18 cellular contexts compared by ENCODE assay signal in the genomic region with DNA sequence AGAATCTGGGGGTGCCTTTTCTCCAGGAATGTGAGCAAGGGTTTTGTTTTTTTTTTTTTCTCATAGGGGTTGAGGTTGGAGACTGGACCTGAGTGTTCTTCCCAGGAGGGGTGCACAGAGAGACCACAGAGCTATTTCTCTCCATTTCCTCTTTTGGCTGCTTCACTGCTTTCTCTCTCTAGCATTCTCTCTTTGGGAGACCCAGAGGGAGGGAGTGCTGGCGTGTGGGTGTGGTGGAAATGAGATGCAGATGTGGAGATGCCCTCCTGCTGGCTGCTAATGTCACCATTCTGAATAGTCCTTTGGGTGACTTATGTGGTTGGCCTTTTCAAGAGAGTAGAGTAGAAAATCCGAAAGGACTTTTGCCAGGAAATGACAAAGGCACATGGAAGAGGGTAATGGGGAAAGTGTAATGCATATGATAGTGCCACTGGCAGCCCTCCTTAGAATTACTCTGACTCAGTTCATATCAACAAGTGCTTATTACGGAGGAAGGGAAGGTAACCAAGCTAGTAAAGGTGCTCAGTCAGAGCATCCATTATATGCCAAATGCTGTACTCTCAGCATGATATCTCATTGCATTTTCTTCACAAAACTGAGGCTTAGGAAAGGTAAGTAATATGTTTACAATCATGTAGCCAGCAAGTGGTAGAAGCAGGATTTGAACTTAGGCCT. TPM values are rescaled to one million over a fixed set of nuclear protein-coding genes. Genes with fewer than 3 reads are reported as not detected.
DNase-seq lines count a peak whose midpoint lies in the region; ATAC-seq and TF ChIP-seq lines count a peak whose summit lies in the region.
"Had no signal": no experiment of that assay in that cellular context is flagged by ENCODE, and none has a peak within 500 bp of the region (broad histone marks: within the 10 kb centered on the region; RNA-seq: fewer than 3 reads in every experiment).

No MANE protein-coding gene starts in this region.

- no peak overlapping the region for H3K27ac Mint-ChIP-seq in WTC11
- no peak overlapping the region for H3K27ac Mint-ChIP-seq in nephron
- H3K27ac Mint-ChIP-seq: activated naive CD4-positive, alpha-beta T cell treated with anti-CD3 and anti-CD28 coated beads, Interleukin-2, amount 10 ng/mL, durations not matched to agents 7 days and 5 days had no signal

- H3K4me3 Mint-ChIP-seq in WTC11, result peak overlapping the region; percentile 77
- H3K4me3 Mint-ChIP-seq in nephron, result peak overlapping the region; percentile 72 to 83 (median 79)
- H3K4me3 Mint-ChIP-seq: activated naive CD4-positive, alpha-beta T cell treated with anti-CD3 and anti-CD28 coated beads, Interleukin-2, amount 10 ng/mL, durations not matched to agents 7 days and 5 days had no signal

- H3K9me3 ChIP-seq in HEK293 (ENCODE audit: control insufficient read depth, insufficient read depth, low read depth, low read length), result no peaks in the 10 kb centered on the region
- H3K9me3 ChIP-seq: right atrium auricular region, thyroid gland had no signal

- no peak overlapping the region for H3K4me3 ChIP-seq in HEK293 (ENCODE audit: low read depth, low read length)
- H3K4me3 ChIP-seq: hepatocyte, right atrium auricular region, thyroid gland had no signal

- in situ Hi-C loops in ACHN (cut with HindIII; ENCODE audit: low pct_ligation_motif_present, low pct_unique_long_range_greater_than_20kb, low sequenced_read_pairs), result no loop called here
- in situ Hi-C loops in GM13976 (cut with MboI; ENCODE audit: low sequenced_read_pairs, unreplicated experiment), result no loop called here

- TF ChIP-seq CTCF in HEK293 (tag by site-specific recombination; IDR thresholded peaks at IDR 0.05), result no peak
- TF ChIP-seq CTCF in WTC11 (IDR thresholded peaks at IDR 0.05), result no peak
- TF ChIP-seq CTCF in nephron (IDR thresholded peaks at IDR 0.05; ENCODE audit: unreplicated experiment in 3 of 3), result no peak
- no peak for TF ChIP-seq CTCF in GM13976 (IDR thresholded peaks at IDR 0.05; ENCODE audit: borderline replicate concordance, control extremely low read depth, extremely low read depth, insufficient read depth, missing control alignments)

- H3K36me3 Mint-ChIP-seq in WTC11, result no peaks in the 10 kb centered on the region
- H3K36me3 Mint-ChIP-seq in nephron (ENCODE audit: low read depth), result no peaks in the 10 kb centered on the region

- H3K27me3 Mint-ChIP-seq in WTC11 (ENCODE audit: low read depth) (peaks cover 34% of the 10 kb centered on the region), nephron (ENCODE audit: low read depth) (peaks cover 60% of the 10 kb centered on the region)

- DNase-seq in EH (ENCODE audit: low read depth) (peak; percentile 1), WTC11 (ENCODE audit: low spot score) (no peak), ACHN (no peak), GM13976 (ENCODE audit: low spot score) (no peak)
- DNase-seq: activated CD4-positive, alpha-beta T cell treated with anti-CD3 and anti-CD28 coated beads, Interleukin-2, amount 50 U/mL, for 1 hour; activated naive CD4-positive, alpha-beta T cell treated with anti-CD3 and anti-CD28 coated beads, Interleukin-2, amount 10 ng/mL, durations not matched to agents 7 days and 5 days; KG1; kidney glomerular epithelial cell; NCI-H1105; SW 1271; thyroid gland had no signal

- H3K4me1 ChIP-seq in HEK293 (ENCODE audit: control insufficient read depth, insufficient read depth, low read length), result peaks cover 11% of the 10 kb centered on the region
- H3K4me1 ChIP-seq: right atrium auricular region, thyroid gland had no signal

- peaks cover 41% of the 10 kb centered on the region for H3K4me1 Mint-ChIP-seq in WTC11
- H3K4me1 Mint-ChIP-seq in nephron, result peaks cover 23% of the 10 kb centered on the region

- no peaks in the 10 kb centered on the region for H3K36me3 ChIP-seq in HEK293 (ENCODE audit: control insufficient read depth in 2 of 2, insufficient read depth in 1 of 2, low read length in 2 of 2)
- H3K36me3 ChIP-seq: right atrium auricular region, thyroid gland had no signal

- CTCF ChIA-PET in HEK293 (lab: Yijun Ruan, JAX), result interaction anchor here (1.5 kb wide), 1 partner anchor 61 kb away, joined by 5 read pairs; no protein-coding TSS in a partner anchor
- CTCF ChIA-PET in WTC11 (lab: Charles Lee), result interaction anchor here (1.3 kb wide), 1 partner anchor 11 kb away, joined by 6 read pairs; no protein-coding TSS in a partner anchor

- H3K27ac ChIP-seq in HEK293 (ENCODE audit: extremely low read depth, low read depth, low read length), result no peak overlapping the region
- H3K27ac ChIP-seq: hepatocyte, right atrium auricular region, RWPE1, thyroid gland had no signal

- ATAC-seq in WTC11 (no peak), HG03045 (IDR thresholded peaks at IDR 0.05; ENCODE audit: unreplicated experiment) (no peak), HG03565 (IDR thresholded peaks at IDR 0.05; ENCODE audit: unreplicated experiment) (no peak)

- POLR2A ChIA-PET in HEK293 (lab: Yijun Ruan, JAX) (no interaction called here), WTC11 (lab: Charles Lee) (interaction anchor here (0.7 kb wide), 1 partner anchor 159 kb away, joined by 4 read pairs; no protein-coding TSS in a partner anchor)

- H3K9me3 Mint-ChIP-seq in WTC11 (no peaks in the 10 kb centered on the region), nephron (no peaks in the 10 kb centered on the region)
- H3K9me3 Mint-ChIP-seq: activated naive CD4-positive, alpha-beta T cell treated with anti-CD3 and anti-CD28 coated beads, Interleukin-2, amount 10 ng/mL, durations not matched to agents 7 days and 5 days had no signal

TF ChIP-seq in HEK293, 187 proteins besides CTCF, POLR2A, EP300 and RAD21 (continues in another document):
- TF ChIP-seq ZNF561 (tag by site-specific recombination; IDR thresholded peaks at IDR 0.05; ENCODE audit: borderline replicate concordance), result no peak
- TF ChIP-seq ZIC2 (tag by site-specific recombination; IDR thresholded peaks at IDR 0.05), result peak; percentile 47
- TF ChIP-seq SETDB1 (IDR thresholded peaks at IDR 0.05; ENCODE audit: insufficient read length, low read length), result no peak
- TF ChIP-seq ZNF792 (tag by site-specific recombination; IDR thresholded peaks at IDR 0.05), result no peak
- TF ChIP-seq ZNF626 (tag by site-specific recombination; IDR thresholded peaks at IDR 0.05), result no peak
- 0 out of 2 replicates have a peak, but pooled peaks have one; percentile 18 for TF ChIP-seq ZNF423 (tag by site-specific recombination; IDR thresholded peaks at IDR 0.05)
- no peak for TF ChIP-seq ZNF146 (tag by site-specific recombination; IDR thresholded peaks at IDR 0.05)
- TF ChIP-seq ZNF341 (tag by site-specific recombination; IDR thresholded peaks at IDR 0.05; ENCODE audit: low read depth), result no peak
- TF ChIP-seq GLIS1 (tag by site-specific recombination; IDR thresholded peaks at IDR 0.05), result peak; percentile 53; the same call in 1 of the 2 replicates
- no peak for TF ChIP-seq ZFP3 (tag by site-specific recombination; IDR thresholded peaks at IDR 0.05; ENCODE audit: low read depth)

TF ChIP-seq in WTC11, 78 proteins besides CTCF, POLR2A, EP300 and RAD21 (continues in another document):
- TF ChIP-seq, protein P1, sequence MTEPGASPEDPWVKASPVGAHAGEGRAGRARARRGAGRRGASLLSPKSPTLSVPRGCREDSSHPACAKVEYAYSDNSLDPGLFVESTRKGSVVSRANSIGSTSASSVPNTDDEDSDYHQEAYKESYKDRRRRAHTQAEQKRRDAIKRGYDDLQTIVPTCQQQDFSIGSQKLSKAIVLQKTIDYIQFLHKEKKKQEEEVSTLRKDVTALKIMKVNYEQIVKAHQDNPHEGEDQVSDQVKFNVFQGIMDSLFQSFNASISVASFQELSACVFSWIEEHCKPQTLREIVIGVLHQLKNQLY (CRISPR knock-in tag; IDR thresholded peaks at IDR 0.05), result no peak
- TF ChIP-seq RELA (CRISPR knock-in tag; IDR thresholded peaks at IDR 0.05; ENCODE audit: borderline replicate concordance), result no peak
- TF ChIP-seq, protein P2, sequence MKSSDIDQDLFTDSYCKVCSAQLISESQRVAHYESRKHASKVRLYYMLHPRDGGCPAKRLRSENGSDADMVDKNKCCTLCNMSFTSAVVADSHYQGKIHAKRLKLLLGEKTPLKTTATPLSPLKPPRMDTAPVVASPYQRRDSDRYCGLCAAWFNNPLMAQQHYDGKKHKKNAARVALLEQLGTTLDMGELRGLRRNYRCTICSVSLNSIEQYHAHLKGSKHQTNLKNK (CRISPR knock-in tag; IDR thresholded peaks at IDR 0.05), result no peak
- TF ChIP-seq, protein P3, sequence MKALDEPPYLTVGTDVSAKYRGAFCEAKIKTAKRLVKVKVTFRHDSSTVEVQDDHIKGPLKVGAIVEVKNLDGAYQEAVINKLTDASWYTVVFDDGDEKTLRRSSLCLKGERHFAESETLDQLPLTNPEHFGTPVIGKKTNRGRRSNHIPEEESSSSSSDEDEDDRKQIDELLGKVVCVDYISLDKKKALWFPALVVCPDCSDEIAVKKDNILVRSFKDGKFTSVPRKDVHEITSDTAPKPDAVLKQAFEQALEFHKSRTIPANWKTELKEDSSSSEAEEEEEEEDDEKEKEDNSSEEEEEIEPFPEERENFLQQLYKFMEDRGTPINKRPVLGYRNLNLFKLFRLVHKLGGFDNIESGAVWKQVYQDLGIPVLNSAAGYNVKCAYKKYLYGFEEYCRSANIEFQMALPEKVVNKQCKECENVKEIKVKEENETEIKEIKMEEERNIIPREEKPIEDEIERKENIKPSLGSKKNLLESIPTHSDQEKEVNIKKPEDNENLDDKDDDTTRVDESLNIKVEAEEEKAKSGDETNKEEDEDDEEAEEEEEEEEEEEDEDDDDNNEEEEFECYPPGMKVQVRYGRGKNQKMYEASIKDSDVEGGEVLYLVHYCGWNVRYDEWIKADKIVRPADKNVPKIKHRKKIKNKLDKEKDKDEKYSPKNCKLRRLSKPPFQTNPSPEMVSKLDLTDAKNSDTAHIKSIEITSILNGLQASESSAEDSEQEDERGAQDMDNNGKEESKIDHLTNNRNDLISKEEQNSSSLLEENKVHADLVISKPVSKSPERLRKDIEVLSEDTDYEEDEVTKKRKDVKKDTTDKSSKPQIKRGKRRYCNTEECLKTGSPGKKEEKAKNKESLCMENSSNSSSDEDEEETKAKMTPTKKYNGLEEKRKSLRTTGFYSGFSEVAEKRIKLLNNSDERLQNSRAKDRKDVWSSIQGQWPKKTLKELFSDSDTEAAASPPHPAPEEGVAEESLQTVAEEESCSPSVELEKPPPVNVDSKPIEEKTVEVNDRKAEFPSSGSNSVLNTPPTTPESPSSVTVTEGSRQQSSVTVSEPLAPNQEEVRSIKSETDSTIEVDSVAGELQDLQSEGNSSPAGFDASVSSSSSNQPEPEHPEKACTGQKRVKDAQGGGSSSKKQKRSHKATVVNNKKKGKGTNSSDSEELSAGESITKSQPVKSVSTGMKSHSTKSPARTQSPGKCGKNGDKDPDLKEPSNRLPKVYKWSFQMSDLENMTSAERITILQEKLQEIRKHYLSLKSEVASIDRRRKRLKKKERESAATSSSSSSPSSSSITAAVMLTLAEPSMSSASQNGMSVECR (CRISPR knock-in tag; IDR thresholded peaks at IDR 0.05; ENCODE audit: borderline replicate concordance), result no peak

RNA-seq across cellular contexts. Expression of a gene that starts 1.9 kb away (rescaled TPM):
- 6.5 to 7.1 TPM (median 6.7 TPM) in 3 replicates for total RNA-seq in WTC11 (2021)
